In genomic region chr6:118706702-118707101, GRCh38 we compare ENCODE assay signal across 13 cellular contexts. TPM values are rescaled to one million over a fixed set of nuclear protein-coding genes. Genes with fewer than 3 reads are reported as not detected.
DNase-seq lines count a peak whose midpoint lies in the region; ATAC-seq and TF ChIP-seq lines count a peak whose summit lies in the region.
"Had no signal": no experiment of that assay in that cellular context is flagged by ENCODE, and none has a peak within 500 bp of the region (broad histone marks: within the 10 kb centered on the region; RNA-seq: fewer than 3 reads in every experiment).

No MANE protein-coding gene starts in this region.

- no peaks in the 10 kb centered on the region for H3K9me2 ChIP-seq in PC-9 (ENCODE audit: insufficient read depth)

- peak overlapping the region; percentile 89 for H3K27ac Mint-ChIP-seq in activated CD4-positive, alpha-beta T cell treated with anti-CD3 and anti-CD28 coated beads, Interleukin-2, amount 10 ng/mL, durations not matched to agents 24 days and 14 days

- TF ChIP-seq CTCF in PC-9 (conservative IDR thresholded peaks at IDR 0.05), result no peak

- H3K4me3 ChIP-seq in PC-9, result no peak overlapping the region
- peak overlapping the region; percentile 37 for H3K4me3 ChIP-seq in effector memory CD4-positive, alpha-beta T cell (ENCODE audit: insufficient read depth, low read depth, low read length, poor library complexity, severe bottlenecking)
- H3K4me3 ChIP-seq in skeletal muscle satellite cell (ENCODE audit: low read length), result no peak overlapping the region

- no peaks in the 10 kb centered on the region for H3K27me3 Mint-ChIP-seq in activated CD4-positive, alpha-beta T cell treated with anti-CD3 and anti-CD28 coated beads, Interleukin-2, amount 10 ng/mL, durations not matched to agents 24 days and 14 days

- H3K36me3 Mint-ChIP-seq in activated CD4-positive, alpha-beta T cell treated with anti-CD3 and anti-CD28 coated beads, Interleukin-2, amount 10 ng/mL, durations not matched to agents 24 days and 14 days (ENCODE audit: low read depth), result peaks cover 30% of the 10 kb centered on the region

- no peaks in the 10 kb centered on the region for H3K9me3 ChIP-seq in PC-9 (ENCODE audit: insufficient read depth, low read depth)
- no peaks in the 10 kb centered on the region for H3K9me3 ChIP-seq in effector memory CD4-positive, alpha-beta T cell (ENCODE audit: control insufficient read depth, low read length)
- no peaks in the 10 kb centered on the region for H3K9me3 ChIP-seq in skeletal muscle satellite cell (replicated peaks; ENCODE audit: low read length)
- H3K9me3 ChIP-seq: gastrocnemius medialis, MG63, upper lobe of left lung had no signal

- peaks cover 31% of the 10 kb centered on the region for H3F3A ChIP-seq in PC-9 (ENCODE audit: insufficient read depth, low read depth)

- H3K4me1 ChIP-seq in PC-9 (replicated peaks; ENCODE audit: insufficient read depth) (peaks cover 52% of the 10 kb centered on the region), skeletal muscle satellite cell (ENCODE audit: control insufficient read depth, insufficient read depth, low read length) (peaks cover 47% of the 10 kb centered on the region)
- peaks cover 40% of the 10 kb centered on the region for H3K4me1 ChIP-seq in effector memory CD4-positive, alpha-beta T cell (ENCODE audit: control insufficient read depth, insufficient read depth, low read length, poor library complexity, severe bottlenecking)

- BruUV-seq in PC-9 (replicated peaks; lab: Mats Ljungman, UMichigan), result no TSS peak

- H2AFZ ChIP-seq in PC-9, result no peak overlapping the region

- POLR2A ChIA-PET in PC-9 (lab: Charles Lee; ENCODE audit: unreplicated experiment), result no interaction called here

- H3K27me3 ChIP-seq in PC-9 (ENCODE audit: insufficient read depth, low read depth) (no peaks in the 10 kb centered on the region), skeletal muscle satellite cell (ENCODE audit: control insufficient read depth, insufficient read depth, low read length) (no peaks in the 10 kb centered on the region)
- no peaks in the 10 kb centered on the region for H3K27me3 ChIP-seq in effector memory CD4-positive, alpha-beta T cell (replicated peaks; ENCODE audit: control insufficient read depth, insufficient read depth, low read length, poor library complexity, severe bottlenecking)
- H3K27me3 ChIP-seq: gastrocnemius medialis, MG63, upper lobe of left lung had no signal

- no peak overlapping the region for H3K9ac ChIP-seq in skeletal muscle satellite cell (ENCODE audit: low read depth, low read length)

- H3K27ac ChIP-seq in PC-9, result peak overlapping the region; percentile 27
- H3K27ac ChIP-seq in effector memory CD4-positive, alpha-beta T cell (ENCODE audit: insufficient read depth, low read length, poor library complexity, severe bottlenecking), result peak overlapping the region; percentile 39

- no peak for ATAC-seq in HG03442 (IDR thresholded peaks at IDR 0.05; ENCODE audit: unreplicated experiment)
- ATAC-seq: gastrocnemius medialis, left ventricle myocardium superior had no signal

- no peaks in the 10 kb centered on the region for H4K20me1 ChIP-seq in PC-9 (ENCODE audit: insufficient read depth)

- no peaks in the 10 kb centered on the region for H3K36me3 ChIP-seq in PC-9 (ENCODE audit: low read depth)
- no peaks in the 10 kb centered on the region for H3K36me3 ChIP-seq in effector memory CD4-positive, alpha-beta T cell (ENCODE audit: control insufficient read depth, insufficient read depth, low read length)
- H3K36me3 ChIP-seq in skeletal muscle satellite cell (ENCODE audit: insufficient read depth, low read length), result no peaks in the 10 kb centered on the region
- H3K36me3 ChIP-seq: gastrocnemius medialis, MG63, upper lobe of left lung had no signal

- H3K4me3 Mint-ChIP-seq in activated CD4-positive, alpha-beta T cell treated with anti-CD3 and anti-CD28 coated beads, Interleukin-2, amount 10 ng/mL, durations not matched to agents 24 days and 14 days, result peak overlapping the region; percentile 84

- peaks cover 54% of the 10 kb centered on the region for H3K4me1 Mint-ChIP-seq in activated CD4-positive, alpha-beta T cell treated with anti-CD3 and anti-CD28 coated beads, Interleukin-2, amount 10 ng/mL, durations not matched to agents 24 days and 14 days

- H3K9me3 Mint-ChIP-seq in activated CD4-positive, alpha-beta T cell treated with anti-CD3 and anti-CD28 coated beads, Interleukin-2, amount 10 ng/mL, durations not matched to agents 24 days and 14 days, result no peaks in the 10 kb centered on the region

- peaks cover 48% of the 10 kb centered on the region for H3K79me2 ChIP-seq in PC-9 (ENCODE audit: low read depth)

- DNase-seq in activated CD4-positive, alpha-beta T cell treated with anti-CD3 and anti-CD28 coated beads, Interleukin-2, amount 10 ng/mL, durations not matched to agents 24 days and 14 days, result no peak
- DNase-seq in activated CD4-positive, alpha-beta T cell treated with anti-CD3 and anti-CD28 coated beads for 4 hours, result no peak
- DNase-seq in PC-9, result no peak
- DNase-seq in effector memory CD4-positive, alpha-beta T cell, result no peak
- DNase-seq in stimulated activated CD4-positive, alpha-beta T cell treated with anti-CD3 and anti-CD28 coated beads, Interleukin-4, amount 100 ng/mL, for 4 hours, result no peak
- no peak for DNase-seq in NCI-H1048 (lab: John Stamatoyannopoulos, UW)
- DNase-seq: gastrocnemius medialis, left ventricle myocardium superior, MG63, NCI-H510A, upper lobe of left lung had no signal

- CTCF ChIA-PET in PC-9 (lab: Charles Lee), result interaction anchor here (0.6 kb wide), 1 partner anchor 55 kb away, joined by 10 read pairs; no protein-coding TSS in a partner anchor

- intact Hi-C loops in activated CD4-positive, alpha-beta T cell treated with anti-CD3 and anti-CD28 coated beads, Interleukin-2, amount 10 ng/mL, durations not matched to agents 24 days and 14 days (cut with micrococcal nuclease), result loop anchor here (1.0 to 5.0 kb wide), 4 partner anchors 27 to 1104 kb away; partner anchors contain the start of gene GOPC
- intact Hi-C loops in PC-9 (cut with micrococcal nuclease; ENCODE audit: unreplicated experiment), result no loop called here

- peak overlapping the region; percentile 84 for H3K4me2 ChIP-seq in PC-9
- H3K4me2 ChIP-seq in skeletal muscle satellite cell (ENCODE audit: low read length), result peak overlapping the region; percentile 74

RNA-seq across cellular contexts. Expression of gene CEP85L, which starts 55.3 kb away (rescaled TPM):
- 42.3 and 42.7 TPM in 2 replicates for total RNA-seq in activated CD4-positive, alpha-beta T cell treated with anti-CD3 and anti-CD28 coated beads, Interleukin-2, amount 10 ng/mL, durations not matched to agents 24 days and 14 days
- 3.0 TPM in 2 replicates for total RNA-seq in PC-9 (2021)
- 10.0 and 16.5 TPM in 2 replicates for total RNA-seq in skeletal muscle satellite cell (2012; rRNA removed)

Comparison
In these comparisons a context has a peak if more than half of its experiments do, and no peak if none do; other contexts are left out.
1. RNA of gene CEP85L, which starts 55.3 kb away (total RNA-seq): 42.3 to 42.7 TPM in activated CD4-positive, alpha-beta T cell treated with anti-CD3 and anti-CD28 coated beads, Interleukin-2, amount 10 ng/mL, durations not matched to agents 24 days and 14 days; 3.0 TPM in PC-9; every median in the first group is over 10 times any median in the second.